Comparison of ENCODE assay signal across 12 cellular contexts in the genomic region with DNA sequence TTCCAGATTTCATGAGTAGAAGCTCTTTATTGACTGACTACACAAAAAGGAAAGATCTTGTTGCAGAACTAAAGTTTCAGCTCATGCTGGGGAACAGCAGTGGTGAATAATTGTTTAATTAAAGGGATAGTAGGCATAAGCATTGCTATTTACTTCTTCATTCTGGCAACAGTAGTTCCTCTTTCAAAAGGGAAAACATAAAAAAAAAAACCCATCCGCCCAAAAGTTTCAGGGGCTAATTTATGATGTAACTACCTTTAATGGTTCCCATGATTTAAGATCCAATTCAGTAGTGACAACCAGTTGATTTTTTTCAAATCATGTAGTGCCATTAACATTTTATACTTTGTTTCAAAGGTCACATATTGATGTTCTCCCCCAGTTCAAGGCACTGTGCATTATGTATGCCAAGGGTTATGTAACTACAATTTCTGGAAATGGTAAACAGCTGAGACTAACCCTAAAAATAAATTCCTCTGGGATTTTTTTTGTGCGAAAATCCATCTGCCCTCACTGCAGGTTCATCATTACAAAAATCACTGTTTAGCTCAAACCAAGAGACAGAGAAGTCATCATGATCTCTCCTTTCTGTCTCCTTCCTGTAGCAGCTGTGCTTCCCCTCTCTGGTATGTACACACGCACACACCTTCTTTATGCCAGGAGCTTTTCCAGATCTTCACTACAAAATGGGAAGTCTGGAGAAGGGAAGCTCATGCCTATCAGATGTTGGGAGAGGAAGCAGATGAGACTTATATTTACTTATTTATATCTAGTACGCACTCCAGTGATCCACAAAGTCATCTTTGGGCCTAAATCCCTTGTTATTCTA. TPM values are rescaled to one million over a fixed set of nuclear protein-coding genes. Genes with fewer than 3 reads are reported as not detected.
DNase-seq lines count a peak whose midpoint lies in the region; ATAC-seq and TF ChIP-seq lines count a peak whose summit lies in the region.
"Had no signal": no experiment of that assay in that cellular context is flagged by ENCODE, and none has a peak within 500 bp of the region (broad histone marks: within the 10 kb centered on the region; RNA-seq: fewer than 3 reads in every experiment).

No MANE protein-coding gene starts in this region.

- H3K27ac Mint-ChIP-seq in neural crest cell (ENCODE audit: unreplicated experiment), result no peak overlapping the region
- H3K27ac Mint-ChIP-seq: activated naive CD8-positive, alpha-beta T cell treated with anti-CD3 and anti-CD28 coated beads, Interleukin-2, amount 10 ng/mL, durations not matched to agents 7 days and 5 days; T-helper 1 cell treated with Interleukin-12 subunit alpha and Interleukin-12 subunit beta and Interleukin-4 antibody, amounts not matched to agents 30 μg/mL and 1 μg/mL, for 36 hours had no signal

- H3K4me3 Mint-ChIP-seq in neural crest cell, result peak overlapping the region; percentile 66
- H3K4me3 Mint-ChIP-seq: activated naive CD8-positive, alpha-beta T cell treated with anti-CD3 and anti-CD28 coated beads, Interleukin-2, amount 10 ng/mL, durations not matched to agents 7 days and 5 days; T-helper 1 cell treated with Interleukin-12 subunit alpha and Interleukin-12 subunit beta and Interleukin-4 antibody, amounts not matched to agents 30 μg/mL and 1 μg/mL, for 36 hours had no signal

- no peak for ATAC-seq in HG02852 (IDR thresholded peaks at IDR 0.05; ENCODE audit: unreplicated experiment)
- no peak for ATAC-seq in GM18520 (IDR thresholded peaks at IDR 0.05; ENCODE audit: unreplicated experiment)

- no peak for TF ChIP-seq CTCF in neural crest cell (conservative IDR thresholded peaks at IDR 0.05)

- peaks cover 31% of the 10 kb centered on the region for H3K4me1 Mint-ChIP-seq in neural crest cell

- H3K27me3 Mint-ChIP-seq in neural crest cell (ENCODE audit: low read depth), result peaks cover 21% of the 10 kb centered on the region

- peak overlapping the region; percentile 21 for H3K27ac ChIP-seq in caudate nucleus (ENCODE audit: low read depth, low read length)

- DNase-seq in CD1c-positive myeloid dendritic cell (ENCODE audit: extremely low spot score) (peak; percentile 70), Kasumi-1 (lab: John Stamatoyannopoulos, UW) (peak; percentile 13 to 17), caudate nucleus (lab: John Stamatoyannopoulos, UW) (no peak), neural crest cell (ENCODE audit: low read depth, low spot score) (no peak), ecto neural progenitor cell (ENCODE audit: low spot score) (no peak)
- no peak for DNase-seq in activated CD4-positive, CD25-positive, alpha-beta regulatory T cell treated with anti-CD3 and anti-CD28 coated beads, Interleukin-2, amount 50 U/mL, for 72 hours
- DNase-seq: activated naive CD8-positive, alpha-beta T cell treated with anti-CD3 and anti-CD28 coated beads, Interleukin-2, amount 10 ng/mL, durations not matched to agents 7 days and 5 days; NCI-H1092 treated with DMSO at 0.1 percent for 48 hours; NCI-H82 had no signal

- peaks cover 2% of the 10 kb centered on the region for H3K36me3 Mint-ChIP-seq in neural crest cell (ENCODE audit: low read depth)

- H3K9me3 Mint-ChIP-seq in neural crest cell, result no peaks in the 10 kb centered on the region
- H3K9me3 Mint-ChIP-seq: activated naive CD8-positive, alpha-beta T cell treated with anti-CD3 and anti-CD28 coated beads, Interleukin-2, amount 10 ng/mL, durations not matched to agents 7 days and 5 days; T-helper 1 cell treated with Interleukin-12 subunit alpha and Interleukin-12 subunit beta and Interleukin-4 antibody, amounts not matched to agents 30 μg/mL and 1 μg/mL, for 36 hours had no signal

RNA-seq across cellular contexts. Expression of gene PHLPP2, which starts 2.2 kb away (rescaled TPM):
- total RNA-seq in neural crest cell, result 16.2 and 18.7 TPM in 2 replicates

Comparison
In these comparisons a context has a peak if more than half of its experiments do, and no peak if none do; other contexts are left out.
1. DNase-seq: peak in CD1c-positive myeloid dendritic cell (single experiment) and Kasumi-1 (2 of 2); none in caudate nucleus (0 of 61), neural crest cell (single experiment), activated CD4-positive, CD25-positive, alpha-beta regulatory T cell treated with anti-CD3 and anti-CD28 coated beads, Interleukin-2, amount 50 U/mL, for 72 hours (single experiment) and ecto neural progenitor cell (single experiment).